ENCODE assay signal across 8 cellular contexts in the genomic region with DNA sequence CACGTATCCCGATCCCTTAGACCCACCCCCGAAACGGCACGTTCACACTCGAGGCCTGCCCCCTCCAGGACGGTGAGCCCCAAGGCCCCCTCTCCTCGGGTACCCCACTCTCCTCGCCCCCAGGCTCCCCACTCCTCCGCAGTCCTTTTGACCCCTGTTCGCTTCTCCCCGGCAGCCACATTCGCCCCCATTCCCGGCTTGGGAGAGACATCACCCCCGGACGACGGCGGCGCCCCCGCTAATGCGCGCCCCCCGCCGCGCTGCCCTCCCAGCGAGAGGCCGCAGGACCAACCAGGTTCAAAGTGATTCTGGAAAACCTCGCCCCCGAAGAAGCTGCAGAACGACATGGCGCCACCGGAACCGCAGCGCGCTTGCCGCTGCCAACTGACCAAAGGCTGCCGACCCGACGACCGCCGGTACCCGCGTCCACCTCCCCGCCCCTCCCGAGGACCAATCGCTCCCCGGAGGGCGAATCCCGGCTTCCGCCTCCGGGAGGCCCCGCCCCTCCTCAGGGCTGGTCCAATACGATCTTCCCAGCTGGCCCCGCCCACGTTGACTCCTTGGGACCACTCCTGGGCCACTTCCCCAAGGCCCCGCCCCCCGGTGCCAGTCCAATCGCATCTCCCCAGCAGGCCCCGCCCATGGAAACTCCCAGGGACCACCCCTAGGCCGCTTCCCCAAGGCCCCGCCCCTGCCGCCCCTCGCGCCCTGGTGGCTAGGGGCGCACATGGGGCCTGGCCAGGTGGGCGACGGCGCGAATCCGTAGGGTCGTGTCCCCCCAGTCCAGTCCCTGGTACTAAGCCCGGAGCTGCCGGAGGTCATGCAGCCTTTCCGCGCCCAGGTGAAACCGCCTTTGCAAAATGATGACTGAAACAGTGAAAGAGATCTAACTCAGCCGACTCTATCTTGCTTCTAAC. TPM values are rescaled to one million over a fixed set of nuclear protein-coding genes. Genes with fewer than 3 reads are reported as not detected.
DNase-seq lines count a peak whose midpoint lies in the region; ATAC-seq and TF ChIP-seq lines count a peak whose summit lies in the region.

A gene with protein sequence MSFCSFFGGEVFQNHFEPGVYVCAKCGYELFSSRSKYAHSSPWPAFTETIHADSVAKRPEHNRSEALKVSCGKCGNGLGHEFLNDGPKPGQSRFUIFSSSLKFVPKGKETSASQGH (minus strand): TSS at position 390 of the 917 bp plus-strand sequence. CDS start 43 bp downstream, at position 347.

- ATAC-seq in HG03196 (IDR thresholded peaks at IDR 0.05; ENCODE audit: unreplicated experiment) (peak; percentile 79), activated B cell treated with CpG ODN at 0.5 μM for 24 hours (ENCODE audit: low read depth) (peak; percentile 98)

- no peaks in the 10 kb centered on the region for H3K9me3 Mint-ChIP-seq in activated B cell treated with CpG ODN at 0.5 μM for 24 hours

- in situ Hi-C loops in GM18951 (cut with MboI; ENCODE audit: low sequenced_read_pairs, unreplicated experiment) = no loop called here

- peaks cover 14% of the 10 kb centered on the region for H3K36me3 Mint-ChIP-seq in activated B cell treated with CpG ODN at 0.5 μM for 24 hours (ENCODE audit: low read depth)

- peak within 1 kb of the TSS; percentile 88 for H3K4me3 ChIP-seq in AG04450 (ENCODE audit: low read depth, low read length)

- H3K27me3 ChIP-seq in AG04450 (ENCODE audit: control insufficient read depth, insufficient read depth, low read length) = no peaks in the 10 kb centered on the region

- no peak within 1 kb of the TSS for H3K27ac ChIP-seq in AG04450 (ENCODE audit: low read depth, low read length)
- H3K27ac ChIP-seq in caudate nucleus (ENCODE audit: low read depth, low read length) = peak within 1 kb of the TSS; percentile 88

- POLR2A ChIA-PET in AG04450 (lab: Yijun Ruan, JAX) (interaction anchor here (0.6 to 1.9 kb wide), 7 partner anchors 9 to 274 kb away, joined by 3 to 15 read pairs (median 5); a partner anchor contains a TSS), activated B cell treated with CpG ODN at 0.5 μM for 24 hours (lab: Charles Lee) (interaction anchor here (0.5 to 2.6 kb wide), 14 partner anchors 14 to 1489 kb away, joined by 3 to 44 read pairs (median 4); a partner anchor contains a TSS)

- H3K4me1 Mint-ChIP-seq in activated B cell treated with CpG ODN at 0.5 μM for 24 hours = peaks cover 30% of the 10 kb centered on the region

- H3K27ac Mint-ChIP-seq in activated B cell treated with CpG ODN at 0.5 μM for 24 hours = peak within 1 kb of the TSS; percentile 74

- no peaks in the 10 kb centered on the region; the same call in 1 of the 2 replicates for H3K9me3 ChIP-seq in AG04450 (ENCODE audit: control insufficient read depth, insufficient read depth, low read length)

- H3K27me3 Mint-ChIP-seq in activated B cell treated with CpG ODN at 0.5 μM for 24 hours = no peaks in the 10 kb centered on the region

- DNase-seq in AG04450 (ENCODE audit: low read depth, low spot score) (peak; percentile 94), NCI-H345 (lab: John Stamatoyannopoulos, UW) (peak; percentile 99), activated B cell treated with CpG ODN at 0.5 μM for 24 hours (peak; percentile 99), caudate nucleus (lab: John Stamatoyannopoulos, UW) (peak; percentile 80 to 100 (median 98)), inferior parietal cortex (ENCODE audit: extremely low spot score) (peak; percentile 97)
- DNase-seq in stimulated activated CD4-positive, alpha-beta T cell treated with anti-CD3 and anti-CD28 coated beads, Interleukin-12 subunit alpha, Interleukin-12 subunit beta, amount 100 ng/mL, for 24 hours (ENCODE audit: low read depth in 2 of 2) = peak; percentile 98 to 100

- peak within 1 kb of the TSS; percentile 87 for H3K4me3 Mint-ChIP-seq in activated B cell treated with CpG ODN at 0.5 μM for 24 hours

- TF ChIP-seq CTCF in AG04450 (IDR thresholded peaks at IDR 0.05; ENCODE audit: low read depth, low read length) (no peak), activated B cell treated with CpG ODN at 0.5 μM for 24 hours (IDR thresholded peaks at IDR 0.05) (no peak)

- CTCF ChIA-PET in AG04450 (lab: Charles Lee) (interaction anchor here (1.2 kb wide), 1 partner anchor 80 kb away, joined by 3 read pairs; no protein-coding TSS in a partner anchor), activated B cell treated with CpG ODN at 0.5 μM for 24 hours (lab: Charles Lee) (interaction anchor here (1.0 to 1.1 kb wide), 2 partner anchors 15 to 84 kb away, joined by 3 to 4 read pairs; a partner anchor contains a TSS)

- peak; percentile 85 for TF ChIP-seq POLR2A in GM18951 (IDR thresholded peaks at IDR 0.05; ENCODE audit: extremely low read depth, insufficient read depth, insufficient read length)

- intact Hi-C loops in activated B cell treated with CpG ODN at 0.5 μM for 24 hours (cut with micrococcal nuclease) = loop anchor here (1.0 to 2.0 kb wide), 5 partner anchors 14 to 161 kb away; a partner anchor contains a TSS

RNA-seq across cellular contexts. Expression of the gene that starts here (rescaled TPM):
- 23.1 and 32.6 TPM in 2 replicates for polyA plus RNA-seq in AG04450 (2011; rRNA removed)
- 18.1 and 31.8 TPM in 2 replicates for polyA minus RNA-seq in AG04450 (2011; rRNA and poly(A)+ RNA removed)
- 14.7 and 16.6 TPM in 2 replicates for total RNA-seq in activated B cell treated with CpG ODN at 0.5 μM for 24 hours
